ENCODE assay signal across 20 cellular contexts in genomic region chr7:55183897-55184296, GRCh38.
A peak's percentile ranks its signal among the peaks of the same experiment; 100 is the strongest.
DNase-seq lines count a peak whose midpoint lies in the region; ATAC-seq, FAIRE-seq and TF ChIP-seq lines count a peak whose summit lies in the region.
"Had no signal": no experiment of that assay in that cellular context is flagged by ENCODE, and none has a peak within 500 bp of the region (broad histone marks: within the 10 kb centered on the region; RNA-seq: fewer than 3 reads in every experiment).

No MANE protein-coding gene starts in this region.

- TF ChIP-seq CTCF in HFFc6 (IDR thresholded peaks at IDR 0.05) (no peak), H1 (IDR thresholded peaks at IDR 0.05; ENCODE audit: control extremely low read depth in 1 of 3, insufficient read depth in 1 of 3, low read depth in 1 of 3, low read length in 3 of 3) (no peak), prostate gland (IDR thresholded peaks at IDR 0.05) (no peak)

- TF ChIP-seq RAD21 in H1 (IDR thresholded peaks at IDR 0.05 in 1 of 2, conservative IDR thresholded peaks at IDR 0.05 in 1 of 2; ENCODE audit: low read depth in 2 of 2, low read length in 2 of 2), result no peak

- no peaks in the 10 kb centered on the region for H3K9me3 Mint-ChIP-seq in activated CD8-positive, alpha-beta memory T cell treated with anti-CD3 and anti-CD28 coated beads, Interleukin-2, amount 10 ng/mL, durations not matched to agents 7 days and 5 days (ENCODE audit: low read depth)
- H3K9me3 Mint-ChIP-seq in HFFc6, result no peaks in the 10 kb centered on the region
- H3K9me3 Mint-ChIP-seq: CD4-positive, alpha-beta memory T cell had no signal

- peaks cover 3% of the 10 kb centered on the region for H3K27me3 Mint-ChIP-seq in activated CD8-positive, alpha-beta memory T cell treated with anti-CD3 and anti-CD28 coated beads, Interleukin-2, amount 10 ng/mL, durations not matched to agents 7 days and 5 days
- H3K27me3 Mint-ChIP-seq in HFFc6 (ENCODE audit: insufficient read depth), result no peaks in the 10 kb centered on the region; the same call in 1 of the 2 replicates

- 0 out of 2 replicates have a peak overlapping the region, but pooled peaks have one; percentile 50 for H2BK12ac ChIP-seq in H1 (ENCODE audit: low read depth, low read length)

- no peaks in the 10 kb centered on the region; a peak in 2 of 7 replicates for H3K27me3 ChIP-seq in H1 (replicated peaks in 1 of 4; ENCODE audit: control insufficient read depth in 3 of 4, extremely low read depth in 1 of 4, insufficient read depth in 3 of 4, low read length in 3 of 4)
- no peaks in the 10 kb centered on the region for H3K27me3 ChIP-seq in prostate gland (replicated peaks; ENCODE audit: insufficient read depth)

- peaks cover 3 to 5% (median 4%) of the 10 kb centered on the region in 4 experiments; a peak in 6 of 7 replicates for H3K4me1 ChIP-seq in H1 (replicated peaks in 1 of 4; ENCODE audit: control insufficient read depth in 3 of 4, insufficient read depth in 4 of 4, low read length in 3 of 4)
- peaks cover 33% of the 10 kb centered on the region for H3K4me1 ChIP-seq in prostate gland (replicated peaks)

- WGBS in H1 (ENCODE audit: extremely low coverage in 1 of 2, insufficient coverage in 1 of 2, insufficient read length in 1 of 2, insufficient replicate concordance in 2 of 2, low coverage in 1 of 2, low lambda C conversion rate in 2 of 2, missing lambda C conversion rate in 1 of 2), 2 experiments, result 88% methylated on average over 15 of the region's 15 CpGs; no CpG with 5 or more reads in 1 of the 2 experiments
- 91% methylated on average over 14 of the region's 15 CpGs for WGBS in prostate gland

- H4K20me1 ChIP-seq in H1 (replicated peaks in 1 of 2; ENCODE audit: control insufficient read depth in 1 of 2, insufficient read depth in 2 of 2, low read length in 2 of 2), result no peaks in the 10 kb centered on the region

- H3K79me1 ChIP-seq in H1 (ENCODE audit: low read depth, low read length), result no peaks in the 10 kb centered on the region

- no peak overlapping the region for H3K56ac ChIP-seq in H1 (replicated peaks; ENCODE audit: insufficient read length, low read depth, low read length)

- H3K36me3 ChIP-seq in H1 (ENCODE audit: control insufficient read depth in 2 of 4, insufficient read depth in 4 of 4, low read length in 3 of 4), result no peaks in the 10 kb centered on the region
- no peaks in the 10 kb centered on the region for H3K36me3 ChIP-seq in prostate gland

- H3K14ac ChIP-seq in H1 (ENCODE audit: insufficient read length), result no peak overlapping the region

- POLR2A ChIA-PET in H1 (lab: Charles Lee; ENCODE audit: partially characterized antibody), result no interaction called here

- no peaks in the 10 kb centered on the region for H3K79me2 ChIP-seq in H1 (ENCODE audit: control insufficient read depth in 1 of 2, insufficient read depth in 2 of 2, low read length in 2 of 2)

- no peak overlapping the region for H3K4me3 Mint-ChIP-seq in activated CD8-positive, alpha-beta memory T cell treated with anti-CD3 and anti-CD28 coated beads, Interleukin-2, amount 10 ng/mL, durations not matched to agents 7 days and 5 days
- no peak overlapping the region for H3K4me3 Mint-ChIP-seq in HFFc6
- H3K4me3 Mint-ChIP-seq: B cell; CD4-positive, alpha-beta memory T cell had no signal

- no peak overlapping the region for H4K5ac ChIP-seq in H1 (ENCODE audit: insufficient read length, low read depth, low read length)

- H3K9ac ChIP-seq in H1 (replicated peaks in 1 of 4; ENCODE audit: extremely low read depth in 1 of 4, low read depth in 3 of 4, low read length in 3 of 4), result no peak overlapping the region

- no peak overlapping the region for H2AK5ac ChIP-seq in H1 (ENCODE audit: low read depth, low read length)

- H4K91ac ChIP-seq in H1 (replicated peaks; ENCODE audit: insufficient read length, low read length), result no peak overlapping the region

- no peak overlapping the region for H3K27ac Mint-ChIP-seq in activated CD8-positive, alpha-beta memory T cell treated with anti-CD3 and anti-CD28 coated beads, Interleukin-2, amount 10 ng/mL, durations not matched to agents 7 days and 5 days
- H3K27ac Mint-ChIP-seq in HFFc6, result peak overlapping the region; percentile 51; the same call in 1 of the 2 replicates
- H3K27ac Mint-ChIP-seq: B cell; CD4-positive, alpha-beta memory T cell had no signal

- CTCF ChIA-PET in activated CD8-positive, alpha-beta memory T cell treated with anti-CD3 and anti-CD28 coated beads, Interleukin-2, amount 10 ng/mL, durations not matched to agents 7 days and 5 days (lab: Charles Lee), result no interaction called here
- CTCF ChIA-PET in H1 (lab: Charles Lee; ENCODE audit: partially characterized antibody), result no interaction called here

- no peak overlapping the region for H3K4me2 ChIP-seq in H1 (ENCODE audit: insufficient read depth in 1 of 2, low read depth in 2 of 2, low read length in 2 of 2)

- no peak for TF ChIP-seq EP300 in H1 (IDR thresholded peaks at IDR 0.05; ENCODE audit: borderline replicate concordance in 1 of 2, low read depth in 2 of 2, low read length in 2 of 2)

- no peak overlapping the region for H3K18ac ChIP-seq in H1 (ENCODE audit: extremely low read depth, low read length)

- no peak overlapping the region for H2AFZ ChIP-seq in H1 (ENCODE audit: low read length)

- ATAC-seq in activated CD8-positive, alpha-beta memory T cell treated with anti-CD3 and anti-CD28 coated beads, Interleukin-2, amount 10 ng/mL, durations not matched to agents 7 days and 5 days, result no peak
- no peak for ATAC-seq in HG02870 (IDR thresholded peaks at IDR 0.05; ENCODE audit: unreplicated experiment)
- ATAC-seq: HCT116 had no signal

- H3K4me1 Mint-ChIP-seq in activated CD8-positive, alpha-beta memory T cell treated with anti-CD3 and anti-CD28 coated beads, Interleukin-2, amount 10 ng/mL, durations not matched to agents 7 days and 5 days, result no peaks in the 10 kb centered on the region
- peaks cover 67% of the 10 kb centered on the region for H3K4me1 Mint-ChIP-seq in HFFc6 (ENCODE audit: low read depth)
- H3K4me1 Mint-ChIP-seq: B cell; CD4-positive, alpha-beta memory T cell had no signal

- H2BK5ac ChIP-seq in H1 (ENCODE audit: low read depth, low read length), result no peak overlapping the region

- intact Hi-C loops in prostate gland (cut with DNase I), result no loop called here

- H3K9me3 ChIP-seq in H1 (ENCODE audit: insufficient read depth in 2 of 2, low read depth in 1 of 2, low read length in 1 of 2), result no peaks in the 10 kb centered on the region
- H3K9me3 ChIP-seq in prostate gland, result no peaks in the 10 kb centered on the region

- H4K8ac ChIP-seq in H1 (ENCODE audit: extremely low read depth, insufficient read depth, low read length), result no peak overlapping the region

- TF ChIP-seq POLR2A in H1 (IDR thresholded peaks at IDR 0.05; ENCODE audit: control extremely low read depth in 1 of 2, low read depth in 2 of 2, low read length in 2 of 2) (no peak), prostate gland (IDR thresholded peaks at IDR 0.05) (no peak)

- no peak overlapping the region for H3K23ac ChIP-seq in H1 (ENCODE audit: insufficient read length)

- 0 out of 2 replicates have a peak overlapping the region, but pooled peaks have one; percentile 61 for H2BK15ac ChIP-seq in H1 (ENCODE audit: low read length)

- no peaks in the 10 kb centered on the region for H3K23me2 ChIP-seq in H1 (ENCODE audit: low read depth, low read length)

- H3K4me3 ChIP-seq in H1 (ENCODE audit: extremely low read depth in 1 of 4, insufficient read depth in 2 of 4, low read depth in 3 of 4, low read length in 4 of 4), result no peak overlapping the region
- no peak overlapping the region for H3K4me3 ChIP-seq in prostate gland

- H3K27ac ChIP-seq in H1 (ENCODE audit: low read depth, low read length), result no peak overlapping the region
- peak overlapping the region; percentile 61 to 88 for H3K27ac ChIP-seq in prostate gland
- H3K27ac ChIP-seq: 22Rv1 had no signal

- no peak for FAIRE-seq in H1 (lab: Jason Lieb, UNC)
- FAIRE-seq: D721Med, GM12892, GM19239 had no signal

- no peak overlapping the region for H2BK120ac ChIP-seq in H1 (replicated peaks; ENCODE audit: low read depth, low read length)

- no peak overlapping the region for H2BK20ac ChIP-seq in H1 (ENCODE audit: low read length)

- no peak overlapping the region for H3K4ac ChIP-seq in H1 (replicated peaks; ENCODE audit: insufficient read length, low read depth, low read length)

- DNase-seq in activated CD8-positive, alpha-beta memory T cell treated with anti-CD3 and anti-CD28 coated beads, Interleukin-2, amount 10 ng/mL, durations not matched to agents 7 days and 5 days, result peak; percentile 19
- DNase-seq in activated CD8-positive, alpha-beta memory T cell treated with anti-CD3 and anti-CD28 coated beads for 24 hours, result no peak
- DNase-seq in HFFc6 (no peak), H1 (ENCODE audit: low read depth in 1 of 2, low spot score in 2 of 2) (no peak), prostate gland (ENCODE audit: low spot score) (no peak), NCI-H2029 treated with DMSO at 0.1 percent for 48 hours (lab: John Stamatoyannopoulos, UW) (no peak), A172 (ENCODE audit: low spot score) (no peak)
- DNase-seq: ACHN; C1 segment of cervical spinal cord; CD4-positive, alpha-beta memory T cell; DMS153; DND-41; GDM1 had no signal

- H3K36me3 Mint-ChIP-seq in activated CD8-positive, alpha-beta memory T cell treated with anti-CD3 and anti-CD28 coated beads, Interleukin-2, amount 10 ng/mL, durations not matched to agents 7 days and 5 days, result no peaks in the 10 kb centered on the region
- H3K36me3 Mint-ChIP-seq in HFFc6 (ENCODE audit: low read depth), result peaks cover 54% of the 10 kb centered on the region
- H3K36me3 Mint-ChIP-seq: CD4-positive, alpha-beta memory T cell had no signal

TF ChIP-seq in H1, 55 proteins besides CTCF, POLR2A, EP300 and RAD21 (continues in another document):
- TF ChIP-seq USF2 (IDR thresholded peaks at IDR 0.05; ENCODE audit: low read length), result no peak
- TF ChIP-seq SP1 (IDR thresholded peaks at IDR 0.05; ENCODE audit: low read depth, low read length), result no peak
- no peak for TF ChIP-seq ATF2 (IDR thresholded peaks at IDR 0.05; ENCODE audit: low read length)
- TF ChIP-seq BACH1 (IDR thresholded peaks at IDR 0.05; ENCODE audit: low read length), result no peak
